ENCODE assay signal across 1 cellular context in genomic region chr5:109160468-109160867, GRCh38.
TF ChIP-seq lines count a peak whose summit lies in the region.

No MANE protein-coding gene starts in this region.

TF ChIP-seq in HepG2, 621 proteins besides CTCF, POLR2A, EP300 and RAD21 (continued from another document):
- TF ChIP-seq, protein P1, sequence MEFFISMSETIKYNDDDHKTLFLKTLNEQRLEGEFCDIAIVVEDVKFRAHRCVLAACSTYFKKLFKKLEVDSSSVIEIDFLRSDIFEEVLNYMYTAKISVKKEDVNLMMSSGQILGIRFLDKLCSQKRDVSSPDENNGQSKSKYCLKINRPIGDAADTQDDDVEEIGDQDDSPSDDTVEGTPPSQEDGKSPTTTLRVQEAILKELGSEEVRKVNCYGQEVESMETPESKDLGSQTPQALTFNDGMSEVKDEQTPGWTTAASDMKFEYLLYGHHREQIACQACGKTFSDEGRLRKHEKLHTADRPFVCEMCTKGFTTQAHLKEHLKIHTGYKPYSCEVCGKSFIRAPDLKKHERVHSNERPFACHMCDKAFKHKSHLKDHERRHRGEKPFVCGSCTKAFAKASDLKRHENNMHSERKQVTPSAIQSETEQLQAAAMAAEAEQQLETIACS (CRISPR knock-in tag; IDR thresholded peaks at IDR 0.05), result no peak
- TF ChIP-seq ZNF563 (CRISPR knock-in tag; IDR thresholded peaks at IDR 0.05) (no peak), ZNF382 (CRISPR knock-in tag; IDR thresholded peaks at IDR 0.05; ENCODE audit: borderline replicate concordance) (no peak)
- TF ChIP-seq, protein P2, sequence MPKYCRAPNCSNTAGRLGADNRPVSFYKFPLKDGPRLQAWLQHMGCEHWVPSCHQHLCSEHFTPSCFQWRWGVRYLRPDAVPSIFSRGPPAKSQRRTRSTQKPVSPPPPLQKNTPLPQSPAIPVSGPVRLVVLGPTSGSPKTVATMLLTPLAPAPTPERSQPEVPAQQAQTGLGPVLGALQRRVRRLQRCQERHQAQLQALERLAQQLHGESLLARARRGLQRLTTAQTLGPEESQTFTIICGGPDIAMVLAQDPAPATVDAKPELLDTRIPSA (CRISPR knock-in tag; IDR thresholded peaks at IDR 0.05; ENCODE audit: borderline replicate concordance), result no peak
